Comparison of ENCODE assay signal across 8 cellular contexts in genomic region chr2:14633451-14634211, GRCh38. TPM values are rescaled to one million over a fixed set of nuclear protein-coding genes. Genes with fewer than 3 reads are reported as not detected.
DNase-seq lines count a peak whose midpoint lies in the region; ATAC-seq and TF ChIP-seq lines count a peak whose summit lies in the region.

No MANE protein-coding gene starts in this region.

- H3K9me3 ChIP-seq in suprapubic skin: no peaks in the 10 kb centered on the region

- H3K27ac Mint-ChIP-seq in MCF 10A (ENCODE audit: low read depth, unreplicated experiment): no peak overlapping the region

- POLR2A ChIA-PET in MCF 10A (lab: Yijun Ruan, JAX): interaction anchor here (0.7 to 1.3 kb wide), 3 partner anchors 98 to 109 kb away, joined by 3 to 4 read pairs (median 4); no protein-coding TSS in a partner anchor

- CTCF ChIA-PET in MCF 10A (lab: Yijun Ruan, JAX): interaction anchor here (0.6 to 2.7 kb wide), 24 partner anchors 9 to 1586 kb away, joined by 3 to 14 read pairs (median 4); no protein-coding TSS in a partner anchor

- TF ChIP-seq POLR2A in suprapubic skin (IDR thresholded peaks at IDR 0.05): no peak
- TF ChIP-seq POLR2A in GM18505 (IDR thresholded peaks at IDR 0.05; ENCODE audit: borderline replicate concordance, extremely low read depth, insufficient read depth, insufficient read length): no peak

- H3K36me3 ChIP-seq in suprapubic skin: no peaks in the 10 kb centered on the region

- under 1% methylated on average over 23 of the region's 43 CpGs for WGBS in suprapubic skin

- H3K4me3 Mint-ChIP-seq in MCF 10A (ENCODE audit: unreplicated experiment): peak overlapping the region; percentile 75

- TF ChIP-seq EP300 in suprapubic skin (IDR thresholded peaks at IDR 0.05): no peak

- peak overlapping the region; percentile 90 for H3K27ac ChIP-seq in suprapubic skin

- DNase-seq in NCI-H748 (lab: John Stamatoyannopoulos, UW; ENCODE audit: unreplicated experiment): peak; percentile 71
- DNase-seq in NCI-H748 treated with DMSO at 0.1 percent for 48 hours (lab: John Stamatoyannopoulos, UW): no peak
- peak; percentile 22 for DNase-seq in MCF 10A (ENCODE audit: unreplicated experiment)
- peak; percentile 51 for DNase-seq in left kidney (ENCODE audit: low read depth, low spot score)
- peak in 1 of 2 donors; percentile 67 for DNase-seq in suprapubic skin (ENCODE audit: low spot score in 2 of 2)
- DNase-seq in amniotic stem cell (lab: John Stamatoyannopoulos, UW): no peak

- H3K36me3 Mint-ChIP-seq in MCF 10A (ENCODE audit: insufficient read depth, unreplicated experiment): peaks cover 5% of the 10 kb centered on the region

- H3K9me3 Mint-ChIP-seq in MCF 10A (ENCODE audit: unreplicated experiment): no peaks in the 10 kb centered on the region

- BruUV-seq in MCF 10A (replicated peaks; lab: Mats Ljungman, UMichigan): no TSS peak

- H3K4me3 ChIP-seq in suprapubic skin: peak overlapping the region; percentile 65

- peaks cover 53% of the 10 kb centered on the region for H3K4me1 ChIP-seq in suprapubic skin

- TF ChIP-seq CTCF in MCF 10A (IDR thresholded peaks at IDR 0.05; ENCODE audit: unreplicated experiment) (no peak), suprapubic skin (IDR thresholded peaks at IDR 0.05) (no peak)

- ATAC-seq in HG03571 (IDR thresholded peaks at IDR 0.05; ENCODE audit: unreplicated experiment): no peak
- no peak for ATAC-seq in GM18505 (IDR thresholded peaks at IDR 0.05; ENCODE audit: unreplicated experiment)

- no peaks in the 10 kb centered on the region for H3K27me3 Mint-ChIP-seq in MCF 10A (ENCODE audit: insufficient read depth, unreplicated experiment)

- peaks cover 22% of the 10 kb centered on the region for H3K4me1 Mint-ChIP-seq in MCF 10A (ENCODE audit: insufficient read depth, unreplicated experiment)

- intact Hi-C loops in MCF 10A (cut with micrococcal nuclease): loop anchor here (1.0 to 10.0 kb wide), 9 partner anchors 123 to 1577 kb away; no protein-coding TSS in a partner anchor

- peaks cover 20% of the 10 kb centered on the region for H3K27me3 ChIP-seq in suprapubic skin

RNA-seq across cellular contexts. Expression of gene LRATD1, which starts 1.1 kb away (rescaled TPM):
- total RNA-seq in MCF 10A (2022): 2.2 and 4.7 TPM in 2 replicates
- total RNA-seq in suprapubic skin: 10 to 100 TPM; 41.5 to 70.9 (median 59.3) TPM

Comparison
In these comparisons a context has a peak if more than half of its experiments do, and no peak if none do; other contexts are left out.
1. DNase-seq: peak in NCI-H748 (single experiment), MCF 10A (single experiment) and left kidney (single experiment); none in NCI-H748 treated with DMSO at 0.1 percent for 48 hours (single experiment) and amniotic stem cell (single experiment).